ENCODE assay signal across 23 cellular contexts in genomic region chr6:87102296-87102695, GRCh38. TPM values are rescaled to one million over a fixed set of nuclear protein-coding genes. Genes with fewer than 3 reads are reported as not detected.
A peak's percentile ranks its signal among the peaks of the same experiment; 100 is the strongest.
DNase-seq lines count a peak whose midpoint lies in the region; ATAC-seq and TF ChIP-seq lines count a peak whose summit lies in the region.
"Had no signal": no experiment of that assay in that cellular context is flagged by ENCODE, and none has a peak within 500 bp of the region (broad histone marks: within the 10 kb centered on the region; RNA-seq: fewer than 3 reads in every experiment).

No MANE protein-coding gene starts in this region.

- H3K27ac Mint-ChIP-seq in mesothelial cell of epicardium, result no peak overlapping the region
- H3K27ac Mint-ChIP-seq: activated naive CD8-positive, alpha-beta T cell treated with anti-CD3 and anti-CD28 coated beads for 36 hours; effector memory CD8-positive, alpha-beta T cell; nephron had no signal

- DNase-seq in Right ventricle myocardium inferior (ENCODE audit: missing footprints) (no peak), cardiac septum (ENCODE audit: low spot score) (no peak), NCI-H774 (lab: John Stamatoyannopoulos, UW) (peak; percentile 25), left cardiac atrium (peak; percentile 22), mesothelial cell of epicardium (ENCODE audit: low spot score in 2 of 2, unreplicated experiment in 2 of 2) (no peak), OCI-M2 (lab: John Stamatoyannopoulos, UW; ENCODE audit: unreplicated experiment) (no peak)
- no peak for DNase-seq in NK-92 treated with Interleukin-12 subunit alpha and Interleukin-12 subunit beta, amount 100 ng/mL, for 24 hours (lab: John Stamatoyannopoulos, UW)
- DNase-seq: activated CD4-positive, alpha-beta T cell treated with anti-CD3 and anti-CD28 coated beads, Interleukin-2, amount 50 U/mL, for 1 hour; activated naive CD8-positive, alpha-beta T cell treated with anti-CD3 and anti-CD28 coated beads for 36 hours; activated T-cell treated with anti-CD3 and anti-CD28 coated beads, Interleukin-2, amount 50 U/mL, for 4 hours; effector memory CD8-positive, alpha-beta T cell; GDM1; left lung; NCI-H1105; NCI-H446 had no signal

- H3K36me3 Mint-ChIP-seq in mesothelial cell of epicardium, result no peaks in the 10 kb centered on the region
- H3K36me3 Mint-ChIP-seq: activated naive CD8-positive, alpha-beta T cell treated with anti-CD3 and anti-CD28 coated beads for 36 hours had no signal

- H3K27me3 Mint-ChIP-seq in mesothelial cell of epicardium (ENCODE audit: low read depth), result peaks cover 5% of the 10 kb centered on the region
- H3K27me3 Mint-ChIP-seq: effector memory CD8-positive, alpha-beta T cell had no signal

- H3K9me3 Mint-ChIP-seq in mesothelial cell of epicardium, result no peaks in the 10 kb centered on the region
- H3K9me3 Mint-ChIP-seq: activated naive CD8-positive, alpha-beta T cell treated with anti-CD3 and anti-CD28 coated beads for 36 hours; activated T-cell treated with anti-CD3 and anti-CD28 coated beads, Interleukin-2, amount 50 U/mL, for 4 hours; effector memory CD8-positive, alpha-beta T cell; nephron had no signal

- no peak overlapping the region for H3K4me3 Mint-ChIP-seq in mesothelial cell of epicardium
- H3K4me3 Mint-ChIP-seq: activated naive CD8-positive, alpha-beta T cell treated with anti-CD3 and anti-CD28 coated beads for 36 hours; activated T-cell treated with anti-CD3 and anti-CD28 coated beads, Interleukin-2, amount 50 U/mL, for 4 hours; effector memory CD8-positive, alpha-beta T cell; nephron had no signal

- no peaks in the 10 kb centered on the region for H3K4me1 Mint-ChIP-seq in mesothelial cell of epicardium
- H3K4me1 Mint-ChIP-seq: activated naive CD8-positive, alpha-beta T cell treated with anti-CD3 and anti-CD28 coated beads for 36 hours; nephron had no signal

- intact Hi-C loops in Right ventricle myocardium inferior (cut with DNase I) (no loop called here), cardiac septum (cut with DNase I) (no loop called here), left cardiac atrium (cut with DNase I) (no loop called here)

- no peak for TF ChIP-seq CTCF in mesothelial cell of epicardium (IDR thresholded peaks at IDR 0.05; ENCODE audit: unreplicated experiment)

- ATAC-seq in Right ventricle myocardium inferior (peak; percentile 97), left cardiac atrium (peak; percentile 90 to 95), HG02852 (IDR thresholded peaks at IDR 0.05; ENCODE audit: unreplicated experiment) (no peak)
- ATAC-seq: activated T-cell treated with anti-CD3 and anti-CD28 coated beads, Interleukin-2, amount 50 U/mL, for 4 hours; effector memory CD8-positive, alpha-beta T cell; HepG2; left lung had no signal

RNA-seq across cellular contexts. Expression of gene CGA, which starts 7.4 kb away (rescaled TPM):
- total RNA-seq in Right ventricle myocardium inferior, result 0.49 TPM
- not detected for total RNA-seq in cardiac septum
- 1 to 10 TPM; 1.2 to 5.6 TPM for total RNA-seq in left cardiac atrium
- not detected in 3 replicates for total RNA-seq in mesothelial cell of epicardium
- total RNA-seq: A673; activated naive CD8-positive, alpha-beta T cell treated with anti-CD3 and anti-CD28 coated beads for 36 hours; activated T-cell treated with anti-CD3 and anti-CD28 coated beads, Interleukin-2, amount 50 U/mL, for 4 hours; bronchial epithelial cell; HepG2; left lung; renal cortical epithelial cell; RPMI7951; thoracic aorta had no signal

RNA-seq across cellular contexts. Expression of gene ZNF292, which starts 53.1 kb away (rescaled TPM):
- total RNA-seq in Right ventricle myocardium inferior, result 35.0 TPM
- total RNA-seq in cardiac septum, result 34.5 TPM
- 10 to 100 TPM; 37.1 to 39.1 TPM for total RNA-seq in left cardiac atrium
- total RNA-seq in mesothelial cell of epicardium, result 106 to 112 TPM (median 108 TPM) in 3 replicates

Comparison
In these comparisons a context has a peak if more than half of its experiments do, and no peak if none do; other contexts are left out.
1. DNase-seq: peak in NCI-H774 (single experiment) and left cardiac atrium (single experiment); none in Right ventricle myocardium inferior (single experiment), cardiac septum (single experiment), mesothelial cell of epicardium (0 of 2), OCI-M2 (single experiment) and NK-92 treated with Interleukin-12 subunit alpha and Interleukin-12 subunit beta, amount 100 ng/mL, for 24 hours (single experiment).